Comparison of ENCODE assay signal across 1 cellular context in the genomic region with DNA sequence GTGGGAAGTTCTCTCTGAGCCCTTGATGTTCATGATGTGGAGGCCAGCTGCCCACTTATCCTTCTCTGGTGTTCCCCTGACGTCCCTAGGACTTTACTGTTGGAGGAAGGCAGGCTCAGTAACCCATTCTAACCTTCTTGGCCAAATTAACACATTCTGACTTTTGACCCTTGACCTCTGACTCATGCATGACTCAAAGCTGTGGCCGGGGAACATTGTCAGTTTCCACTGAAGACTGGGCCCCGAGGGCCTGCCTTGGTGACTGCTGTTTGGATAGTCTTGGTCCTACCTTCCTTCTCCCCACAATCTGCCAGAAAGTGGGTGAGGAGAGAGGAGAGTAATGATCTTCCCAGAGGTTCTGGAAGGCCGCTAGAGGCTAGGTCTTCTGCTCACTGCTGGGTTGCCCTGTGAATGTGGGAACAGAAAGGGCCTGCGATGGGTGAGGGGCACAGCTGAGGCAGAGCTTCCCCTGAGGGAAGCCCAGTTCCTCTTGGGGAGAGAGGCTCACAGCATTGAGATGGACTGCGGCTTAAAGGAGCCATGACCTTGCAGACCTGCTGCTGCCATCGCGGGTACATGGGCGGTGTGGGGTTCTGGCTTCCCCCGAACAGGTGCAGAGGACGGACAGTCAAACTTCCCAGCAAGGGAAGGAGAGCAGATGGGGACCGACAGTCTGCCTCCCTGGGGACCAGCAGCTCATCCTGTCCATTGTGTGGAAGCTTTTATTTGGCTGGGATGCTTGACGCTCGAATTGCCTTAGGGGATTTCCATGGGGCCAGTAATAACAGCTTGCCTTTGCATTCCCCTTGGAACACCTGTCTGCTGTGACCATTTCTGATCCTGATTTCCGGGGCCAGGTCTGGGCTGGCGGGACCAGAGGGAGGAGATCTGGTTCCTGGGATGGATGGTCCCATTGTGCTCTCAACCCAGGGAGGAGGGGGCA.
TF ChIP-seq lines count a peak whose summit lies in the region.

No MANE protein-coding gene starts in this region.

TF ChIP-seq in K562, 482 proteins besides CTCF, POLR2A, EP300 and RAD21 (continued from another document and continues in another):
- no peak for TF ChIP-seq CHD7 (IDR thresholded peaks at IDR 0.05; ENCODE audit: low read depth, low read length)
- no peak for TF ChIP-seq CAMTA2 (CRISPR knock-in tag; conservative IDR thresholded peaks at IDR 0.05)
- TF ChIP-seq SPI1 (IDR thresholded peaks at IDR 0.05; ENCODE audit: borderline replicate concordance, low read depth, low read length), result no peak
- TF ChIP-seq ETS2 (tag; IDR thresholded peaks at IDR 0.05; ENCODE audit: borderline replicate concordance, poor library complexity, severe bottlenecking), result no peak
- TF ChIP-seq SAFB (IDR thresholded peaks at IDR 0.05; ENCODE audit: borderline replicate concordance, low read depth, low read length), result no peak
- TF ChIP-seq MGA (IDR thresholded peaks at IDR 0.05), result no peak
- TF ChIP-seq ZNF551 (CRISPR knock-in tag; IDR thresholded peaks at IDR 0.05), result no peak
- TF ChIP-seq BCL6 (CRISPR knock-in tag; IDR thresholded peaks at IDR 0.05), result no peak
- no peak for TF ChIP-seq SUPT5H (IDR thresholded peaks at IDR 0.05)
- no peak for TF ChIP-seq HDGF (IDR thresholded peaks at IDR 0.05)
- no peak; the same call in 1 of the 2 replicates for TF ChIP-seq MAFK (IDR thresholded peaks at IDR 0.05; ENCODE audit: low read length)
- TF ChIP-seq, protein P1, sequence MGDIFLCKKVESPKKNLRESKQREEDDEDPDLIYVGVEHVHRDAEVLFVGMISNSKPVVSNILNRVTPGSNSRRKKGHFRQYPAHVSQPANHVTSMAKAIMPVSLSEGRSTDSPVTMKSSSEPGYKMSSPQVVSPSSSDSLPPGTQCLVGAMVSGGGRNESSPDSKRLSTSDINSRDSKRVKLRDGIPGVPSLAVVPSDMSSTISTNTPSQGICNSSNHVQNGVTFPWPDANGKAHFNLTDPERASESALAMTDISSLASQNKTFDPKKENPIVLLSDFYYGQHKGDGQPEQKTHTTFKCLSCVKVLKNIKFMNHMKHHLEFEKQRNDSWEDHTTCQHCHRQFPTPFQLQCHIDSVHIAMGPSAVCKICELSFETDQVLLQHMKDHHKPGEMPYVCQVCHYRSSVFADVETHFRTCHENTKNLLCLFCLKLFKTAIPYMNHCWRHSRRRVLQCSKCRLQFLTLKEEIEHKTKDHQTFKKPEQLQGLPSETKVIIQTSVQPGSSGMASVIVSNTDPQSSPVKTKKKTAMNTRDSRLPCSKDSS (IDR thresholded peaks at IDR 0.05; ENCODE audit: low read depth, partially characterized antibody), result no peak
- TF ChIP-seq ZNF3 (CRISPR knock-in tag; IDR thresholded peaks at IDR 0.05), result no peak
- TF ChIP-seq ZNF282 (CRISPR knock-in tag; IDR thresholded peaks at IDR 0.05), result no peak
- peak; percentile 32; the same call in 1 of the 2 replicates for TF ChIP-seq LEF1 (IDR thresholded peaks at IDR 0.05)
- no peak for TF ChIP-seq ZNF23 (CRISPR knock-in tag; IDR thresholded peaks at IDR 0.05)
- no peak for TF ChIP-seq FOXA1 (IDR thresholded peaks at IDR 0.05; ENCODE audit: borderline replicate concordance)
- TF ChIP-seq ZNF133 (CRISPR knock-in tag; IDR thresholded peaks at IDR 0.05), result no peak
- TF ChIP-seq SIN3B (IDR thresholded peaks at IDR 0.05; ENCODE audit: low read depth), result no peak
- TF ChIP-seq, protein P2, sequence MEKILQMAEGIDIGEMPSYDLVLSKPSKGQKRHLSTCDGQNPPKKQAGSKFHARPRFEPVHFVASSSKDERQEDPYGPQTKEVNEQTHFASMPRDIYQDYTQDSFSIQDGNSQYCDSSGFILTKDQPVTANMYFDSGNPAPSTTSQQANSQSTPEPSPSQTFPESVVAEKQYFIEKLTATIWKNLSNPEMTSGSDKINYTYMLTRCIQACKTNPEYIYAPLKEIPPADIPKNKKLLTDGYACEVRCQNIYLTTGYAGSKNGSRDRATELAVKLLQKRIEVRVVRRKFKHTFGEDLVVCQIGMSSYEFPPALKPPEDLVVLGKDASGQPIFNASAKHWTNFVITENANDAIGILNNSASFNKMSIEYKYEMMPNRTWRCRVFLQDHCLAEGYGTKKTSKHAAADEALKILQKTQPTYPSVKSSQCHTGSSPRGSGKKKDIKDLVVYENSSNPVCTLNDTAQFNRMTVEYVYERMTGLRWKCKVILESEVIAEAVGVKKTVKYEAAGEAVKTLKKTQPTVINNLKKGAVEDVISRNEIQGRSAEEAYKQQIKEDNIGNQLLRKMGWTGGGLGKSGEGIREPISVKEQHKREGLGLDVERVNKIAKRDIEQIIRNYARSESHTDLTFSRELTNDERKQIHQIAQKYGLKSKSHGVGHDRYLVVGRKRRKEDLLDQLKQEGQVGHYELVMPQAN (IDR thresholded peaks at IDR 0.05; ENCODE audit: borderline replicate concordance), result no peak
- no peak for TF ChIP-seq GATA2 (CRISPR knock-in tag; IDR thresholded peaks at IDR 0.05)
- TF ChIP-seq ZKSCAN3 (CRISPR knock-in tag; IDR thresholded peaks at IDR 0.05), result no peak
- TF ChIP-seq CBX5 (IDR thresholded peaks at IDR 0.05; ENCODE audit: borderline replicate concordance, low read depth), result no peak
- TF ChIP-seq RBM17 (IDR thresholded peaks at IDR 0.05; ENCODE audit: borderline replicate concordance, low read depth, low read length), result no peak
